In the genomic region with DNA sequence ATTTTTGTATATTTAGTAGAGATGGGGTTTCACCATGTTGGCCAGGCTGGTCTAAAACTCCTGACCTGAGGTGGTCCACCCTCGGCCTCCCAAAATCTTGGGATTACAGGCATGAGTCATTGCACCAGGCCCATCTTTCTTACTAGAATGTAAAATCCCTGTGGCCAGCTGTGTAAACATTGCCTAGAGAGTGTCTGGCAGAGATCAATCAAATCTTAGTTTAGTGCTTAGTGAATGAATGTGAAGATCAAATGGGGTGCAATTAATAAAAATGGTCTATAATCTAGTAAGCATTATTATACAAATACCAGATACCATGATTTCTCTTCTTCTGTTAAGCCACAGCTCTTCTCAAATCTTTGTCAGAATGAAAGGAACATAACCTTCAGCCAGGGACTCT, we compare ENCODE assay signal across 2 cellular contexts.
A peak's percentile ranks its signal among the peaks of the same experiment; 100 is the strongest.
TF ChIP-seq lines count a peak whose summit lies in the region.

No MANE protein-coding gene starts in this region.

TF ChIP-seq in SK-N-SH treated with all-trans-retinoic acid at 6 μM for 48 hours, 23 proteins besides CTCF, POLR2A, EP300 and RAD21 (continued from another document):
- TF ChIP-seq TSHZ2 (CRISPR knock-in tag; IDR thresholded peaks at IDR 0.05), result peak; percentile 63; the same call in 1 of the 2 replicates
- TF ChIP-seq ISL1 (CRISPR knock-in tag; IDR thresholded peaks at IDR 0.05), result peak; percentile 63
- TF ChIP-seq TOX (CRISPR knock-in tag; IDR thresholded peaks at IDR 0.05; ENCODE audit: borderline replicate concordance), result no peak
- TF ChIP-seq OSR1 (CRISPR knock-in tag; IDR thresholded peaks at IDR 0.05), result no peak
- TF ChIP-seq POU6F1 (CRISPR knock-in tag; IDR thresholded peaks at IDR 0.05; ENCODE audit: borderline replicate concordance, low read depth), result no peak
- TF ChIP-seq PPARA (CRISPR knock-in tag; IDR thresholded peaks at IDR 0.05; ENCODE audit: borderline replicate concordance), result no peak
- TF ChIP-seq ZNF8 (CRISPR knock-in tag; IDR thresholded peaks at IDR 0.05), result no peak

TF ChIP-seq in SK-N-SH, 30 proteins besides CTCF, POLR2A, EP300 and RAD21 (continued from another document):
- TF ChIP-seq USF1 (IDR thresholded peaks at IDR 0.05; ENCODE audit: borderline replicate concordance, low read depth), result no peak
- TF ChIP-seq ELF1 (IDR thresholded peaks at IDR 0.05), result no peak
- TF ChIP-seq REST (IDR thresholded peaks at IDR 0.05; ENCODE audit: low read depth, low read length), result no peak
